ENCODE assay signal across 8 cellular contexts in genomic region chr1:114511048-114511785, GRCh38. TPM values are rescaled to one million over a fixed set of nuclear protein-coding genes. Genes with fewer than 3 reads are reported as not detected.
A peak's percentile ranks its signal among the peaks of the same experiment; 100 is the strongest.
DNase-seq lines count a peak whose midpoint lies in the region; ATAC-seq and TF ChIP-seq lines count a peak whose summit lies in the region.

Gene TRIM33, minus strand, starts transcription at chr1:114511203. Its CDS starts 127 bp downstream, at chr1:114511076.

- peak within 1 kb of the TSS; percentile 87 to 92 for H3K4me3 Mint-ChIP-seq in H9
- H3K4me3 Mint-ChIP-seq in stimulated activated naive CD8-positive, alpha-beta T cell treated with anti-CD3 and anti-CD28 coated beads, Interleukin-15, amount 100 ng/mL, for 72 hours: peak within 1 kb of the TSS; percentile 96 to 98

- H3K36me3 ChIP-seq in ES-I3 (ENCODE audit: insufficient read depth, low read length) (no peaks in the 10 kb centered on the region), neural cell (ENCODE audit: insufficient read depth, low read length) (no peaks in the 10 kb centered on the region)

- H2AFZ ChIP-seq in H9 (ENCODE audit: low read length): no peak within 1 kb of the TSS
- peak within 1 kb of the TSS; percentile 95 for H2AFZ ChIP-seq in neural cell (ENCODE audit: low read depth, low read length)

- peaks cover 9 to 16% (median 10%) of the 10 kb centered on the region in 3 experiments for H3K36me3 Mint-ChIP-seq in H9 (ENCODE audit: insufficient read depth in 1 of 3, low read depth in 3 of 3)

- DNase-seq in H9: peak; percentile 91
- peak; percentile 91 for DNase-seq in M059J (ENCODE audit: low read depth)
- peak; percentile 71 to 84 for DNase-seq in SHP77 (lab: John Stamatoyannopoulos, UW)
- peak; percentile 91 for DNase-seq in activated gamma-delta T cell (lab: John Stamatoyannopoulos, UW)
- DNase-seq in fibroblast of villous mesenchyme (ENCODE audit: low read depth): peak; percentile 92
- peak; percentile 92 for DNase-seq in stimulated activated naive CD8-positive, alpha-beta T cell treated with anti-CD3 and anti-CD28 coated beads, Interleukin-15, amount 100 ng/mL, for 72 hours

- no peak within 1 kb of the TSS for H2BK12ac ChIP-seq in H9 (ENCODE audit: insufficient read length, low read depth, low read length)

- no peaks in the 10 kb centered on the region for H4K20me1 ChIP-seq in H9 (ENCODE audit: control insufficient read depth, insufficient read depth, insufficient read length)
- H4K20me1 ChIP-seq in neural cell (ENCODE audit: insufficient read depth): peaks cover 21% of the 10 kb centered on the region

- H3K27me3 ChIP-seq in H9 (ENCODE audit: insufficient read depth, low read length) (no peaks in the 10 kb centered on the region), neural cell (ENCODE audit: insufficient read depth, low read depth, low read length) (no peaks in the 10 kb centered on the region)

- H3K9me2 ChIP-seq in neural cell (ENCODE audit: insufficient read depth, low read length): no peaks in the 10 kb centered on the region

- no CpG with 5 or more reads among the region's 87 CpGs for WGBS in H9 (ENCODE audit: extremely low coverage, insufficient read length, low lambda C conversion rate)

- peak within 1 kb of the TSS; percentile 83 for H4K91ac ChIP-seq in H9 (ENCODE audit: insufficient read length, low read depth, low read length)

- no peaks in the 10 kb centered on the region for H3K9me3 Mint-ChIP-seq in H9
- H3K9me3 Mint-ChIP-seq in stimulated activated naive CD8-positive, alpha-beta T cell treated with anti-CD3 and anti-CD28 coated beads, Interleukin-15, amount 100 ng/mL, for 72 hours: no peaks in the 10 kb centered on the region

- H3K18ac ChIP-seq in H9 (ENCODE audit: insufficient read length, low read depth, low read length): peak within 1 kb of the TSS; percentile 81

- H3K4me2 ChIP-seq in H9 (ENCODE audit: insufficient read depth, insufficient read length, low read length): peak within 1 kb of the TSS; percentile 99
- H3K4me2 ChIP-seq in neural cell (ENCODE audit: low read length): peak within 1 kb of the TSS; percentile 79

- no peak within 1 kb of the TSS for H3K56ac ChIP-seq in H9 (ENCODE audit: insufficient read length, low read depth, low read length)

- H3K4me1 ChIP-seq in ES-I3 (ENCODE audit: insufficient read depth, low read length) (no peaks in the 10 kb centered on the region; the same call in 1 of the 2 replicates), H9 (ENCODE audit: insufficient read depth, low read length) (peaks cover 4% of the 10 kb centered on the region; the same call in 1 of the 2 replicates)

- H3K14ac ChIP-seq in H9 (ENCODE audit: insufficient read depth, low read length): peak within 1 kb of the TSS; percentile 91

- H3K4me3 ChIP-seq in fibroblast of villous mesenchyme (ENCODE audit: low read depth, low read length): peak within 1 kb of the TSS; percentile 89
- peak within 1 kb of the TSS; percentile 98 for H3K4me3 ChIP-seq in neural cell (ENCODE audit: low read length)

- peak within 1 kb of the TSS; percentile 95 to 96 (median 95) for H3K27ac Mint-ChIP-seq in H9
- H3K27ac Mint-ChIP-seq in stimulated activated naive CD8-positive, alpha-beta T cell treated with anti-CD3 and anti-CD28 coated beads, Interleukin-15, amount 100 ng/mL, for 72 hours: peak within 1 kb of the TSS; percentile 99

- H2BK5ac ChIP-seq in H9 (ENCODE audit: insufficient read length, low read length): no peak within 1 kb of the TSS

- H2BK120ac ChIP-seq in H9 (ENCODE audit: low read depth, low read length, poor library complexity, severe bottlenecking): no peak within 1 kb of the TSS

- H3K23ac ChIP-seq in H9 (ENCODE audit: insufficient read length, low read depth, low read length): no peak within 1 kb of the TSS

- no peak for TF ChIP-seq CTCF in H9 (conservative IDR thresholded peaks at IDR 0.05)
- no peak for TF ChIP-seq CTCF in fibroblast of villous mesenchyme (IDR thresholded peaks at IDR 0.05; ENCODE audit: insufficient read depth, low read depth, low read length)
- TF ChIP-seq CTCF in neural cell (IDR thresholded peaks at IDR 0.05; ENCODE audit: poor library complexity, severe bottlenecking): peak; percentile 43

- no peak within 1 kb of the TSS; the same call in 1 of the 2 replicates for H2BK15ac ChIP-seq in H9 (ENCODE audit: low read depth, low read length)

- TF ChIP-seq RAD21 in neural cell (conservative IDR thresholded peaks at IDR 0.05): peak; percentile 17

- H3T11ph ChIP-seq in H9 (ENCODE audit: low read length): no peak within 1 kb of the TSS

- H3F3A ChIP-seq in neural cell (ENCODE audit: insufficient read depth, low read length, poor library complexity, severe bottlenecking): peaks cover 3% of the 10 kb centered on the region

- TF ChIP-seq EP300 in neural cell (conservative IDR thresholded peaks at IDR 0.05; ENCODE audit: poor library complexity, severe bottlenecking): peak; percentile 55

- H2BK20ac ChIP-seq in H9 (ENCODE audit: low read depth, low read length, poor library complexity, severe bottlenecking): no peak within 1 kb of the TSS

- peaks cover 17% of the 10 kb centered on the region for H3K27me3 Mint-ChIP-seq in H9 (ENCODE audit: low read depth)
- H3K27me3 Mint-ChIP-seq in stimulated activated naive CD8-positive, alpha-beta T cell treated with anti-CD3 and anti-CD28 coated beads, Interleukin-15, amount 100 ng/mL, for 72 hours: no peaks in the 10 kb centered on the region

- H3K79me1 ChIP-seq in H9 (ENCODE audit: insufficient read depth, low read depth, low read length, poor library complexity, severe bottlenecking): no peaks in the 10 kb centered on the region

- H4K8ac ChIP-seq in H9 (replicated peaks; ENCODE audit: insufficient read length, low read depth, low read length): no peak within 1 kb of the TSS

- no peak within 1 kb of the TSS for H3K4ac ChIP-seq in H9 (ENCODE audit: low read depth, low read length)

- ATAC-seq in stimulated activated naive CD8-positive, alpha-beta T cell treated with anti-CD3 and anti-CD28 coated beads, Interleukin-15, amount 100 ng/mL, for 72 hours: peak; percentile 89

- peaks cover 23% of the 10 kb centered on the region for H3K23me2 ChIP-seq in H9 (ENCODE audit: insufficient read length, low read depth, low read length, poor library complexity, severe bottlenecking)

- no peak within 1 kb of the TSS for H4K5ac ChIP-seq in H9 (ENCODE audit: insufficient read length, low read depth, low read length)

- H3K79me2 ChIP-seq in H9 (ENCODE audit: insufficient read depth, low read length) (peaks cover 36% of the 10 kb centered on the region), neural cell (replicated peaks; ENCODE audit: insufficient read depth, low read length) (peaks cover 42% of the 10 kb centered on the region)

- H3K9ac ChIP-seq in ES-I3 (ENCODE audit: low read depth, low read length) (peak within 1 kb of the TSS; percentile 100), H9 (ENCODE audit: extremely low read depth, insufficient read length, low read length) (peak within 1 kb of the TSS; percentile 92), neural cell (ENCODE audit: low read length) (peak within 1 kb of the TSS; percentile 99)

- H3K27ac ChIP-seq in H9 (ENCODE audit: insufficient read length, low read depth, low read length) (no peak within 1 kb of the TSS), neural cell (ENCODE audit: low read length) (peak within 1 kb of the TSS; percentile 95)

- peaks cover 34 to 36% of the 10 kb centered on the region in 2 experiments for H3K4me1 Mint-ChIP-seq in H9
- peaks cover 46% of the 10 kb centered on the region for H3K4me1 Mint-ChIP-seq in stimulated activated naive CD8-positive, alpha-beta T cell treated with anti-CD3 and anti-CD28 coated beads, Interleukin-15, amount 100 ng/mL, for 72 hours

- H3K9me3 ChIP-seq in ES-I3 (ENCODE audit: control insufficient read depth, insufficient read depth, low read length) (no peaks in the 10 kb centered on the region), H9 (ENCODE audit: control insufficient read depth, low read depth, low read length) (no peaks in the 10 kb centered on the region), neural cell (ENCODE audit: low read length) (no peaks in the 10 kb centered on the region)

- H2AK5ac ChIP-seq in H9 (ENCODE audit: insufficient read length, low read length): no peak within 1 kb of the TSS

TF ChIP-seq in neural cell, 6 proteins besides CTCF, POLR2A, EP300 and RAD21:
- TF ChIP-seq EZH2 (IDR thresholded peaks at IDR 0.05; ENCODE audit: borderline replicate concordance, insufficient read depth, low read length, poor library complexity, severe bottlenecking): no peak
- TF ChIP-seq POLR2AphosphoS5 (IDR thresholded peaks at IDR 0.05): peak; percentile 80
- peak; percentile 78 for TF ChIP-seq TAF1 (IDR thresholded peaks at IDR 0.05; ENCODE audit: low read depth)
- TF ChIP-seq MXI1 (conservative IDR thresholded peaks at IDR 0.05; ENCODE audit: poor library complexity, severe bottlenecking): peak; percentile 50
- peak; percentile 4 for TF ChIP-seq REST (IDR thresholded peaks at IDR 0.05; ENCODE audit: borderline replicate concordance)
- TF ChIP-seq SMC3 (conservative IDR thresholded peaks at IDR 0.05; ENCODE audit: poor library complexity): peak; percentile 33
TF ChIP-seq in neural cell: peak in this region for 5.

RNA-seq across cellular contexts. Expression of gene TRIM33, which starts in this region (rescaled TPM):
- total RNA-seq in H9 (2021): 53.8 and 53.9 TPM in 2 replicates
- 20.6 and 25.0 TPM in 2 replicates for total RNA-seq in M059J (2014; rRNA removed; shearing (Covaris generic))
- 34.5 and 36.3 TPM in 2 replicates for total RNA-seq in fibroblast of villous mesenchyme
- polyA plus RNA-seq in neural cell: 47.5 and 58.7 TPM in 2 replicates
- polyA minus RNA-seq in neural cell: 167 and 186 TPM in 2 replicates
